ENCODE assay signal across 8 cellular contexts in the genomic region with DNA sequence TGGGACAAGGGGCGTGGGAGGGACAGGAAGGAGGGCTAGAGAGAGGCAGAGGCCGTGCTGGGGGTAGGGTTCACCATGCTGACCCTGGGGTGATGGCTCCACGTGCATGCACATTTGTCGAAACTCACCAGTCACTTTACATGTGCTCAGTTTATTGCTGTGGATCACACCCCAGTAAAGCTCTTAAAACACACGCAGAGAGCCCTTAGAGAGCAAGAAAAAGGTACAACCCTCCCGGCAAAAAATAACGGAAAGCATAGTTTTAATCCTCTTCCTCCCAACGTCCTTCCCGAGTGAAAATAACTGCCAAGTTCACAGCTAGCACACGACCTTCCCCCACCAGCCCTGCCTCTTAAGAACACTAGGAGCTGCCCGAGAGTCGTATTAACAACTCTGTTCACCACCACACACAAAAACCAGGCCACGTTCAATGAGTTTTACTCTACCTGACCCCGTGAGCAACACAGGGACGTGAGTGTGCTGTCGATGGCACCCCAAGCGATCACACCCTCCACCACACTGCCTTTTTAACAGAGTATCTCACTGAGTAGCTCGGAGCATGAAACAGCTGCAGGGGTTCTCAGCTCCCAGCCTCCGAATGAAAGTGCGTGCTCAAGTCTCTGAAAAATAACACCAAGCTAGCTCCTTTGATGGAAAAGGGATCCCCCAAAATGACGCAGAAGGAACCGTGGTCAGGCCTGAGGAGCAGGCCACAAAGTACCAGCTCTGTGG.
DNase-seq lines count a peak whose midpoint lies in the region; ATAC-seq and TF ChIP-seq lines count a peak whose summit lies in the region.

No MANE protein-coding gene starts in this region.

- intact Hi-C loops in tibial artery (cut with DNase I; ENCODE audit: low total_unique reads), result loop anchor here (5.0 kb wide), 1 partner anchor 111 kb away; no protein-coding TSS in a partner anchor

- no peaks in the 10 kb centered on the region for H3K27me3 ChIP-seq in tibial artery

- no peaks in the 10 kb centered on the region for H3K36me3 ChIP-seq in tibial artery

- no peak overlapping the region for H3K4me3 ChIP-seq in tibial artery

- H3K9me3 ChIP-seq in tibial artery, result no peaks in the 10 kb centered on the region

- H3K4me1 ChIP-seq in tibial artery, result peaks cover 0 to 32% (median 14%) of the 10 kb centered on the region in 4 donors

- DNase-seq in activated T-cell treated with anti-CD3 and anti-CD28 coated beads, Interleukin-2, amount 50 U/mL, for 1 hour, result peak; percentile 30
- DNase-seq in activated T-cell treated with anti-CD3 and anti-CD28 coated beads for 4 hours (no peak), amniotic epithelial cell (ENCODE audit: low read depth) (peak; percentile 74), kidney tubule cell (ENCODE audit: low spot score) (peak; percentile 53), tibial artery (no peak), NCI-H524 (lab: John Stamatoyannopoulos, UW) (no peak)

- ATAC-seq in GM18858 (IDR thresholded peaks at IDR 0.05; ENCODE audit: unreplicated experiment) (no peak), HG02840 (IDR thresholded peaks at IDR 0.05; ENCODE audit: low FRiP score, unreplicated experiment) (no peak)

- H3K27ac ChIP-seq in tibial artery, result no peak overlapping the region

- TF ChIP-seq CTCF in tibial artery (IDR thresholded peaks at IDR 0.05), result peak; percentile 40 to 44

Comparison
In these comparisons a context has a peak if more than half of its experiments do, and no peak if none do; other contexts are left out.
1. DNase-seq: peak in activated T-cell treated with anti-CD3 and anti-CD28 coated beads, Interleukin-2, amount 50 U/mL, for 1 hour (single experiment), amniotic epithelial cell (single experiment) and kidney tubule cell (single experiment); none in activated T-cell treated with anti-CD3 and anti-CD28 coated beads for 4 hours (single experiment), tibial artery (0 of 2) and NCI-H524 (0 of 2).